In genomic region chr20:44646023-44646640, GRCh38 we compare ENCODE assay signal across 2 cellular contexts.
TF ChIP-seq lines count a peak whose summit lies in the region.

No MANE protein-coding gene starts in this region.

TF ChIP-seq in GM23338, 12 proteins besides CTCF, POLR2A, EP300 and RAD21 (continued from another document):
- TF ChIP-seq ZNF462 (CRISPR knock-in tag; IDR thresholded peaks at IDR 0.05) (no peak), CREB1 (CRISPR knock-in tag; IDR thresholded peaks at IDR 0.05; ENCODE audit: low read depth) (no peak), REST (IDR thresholded peaks at IDR 0.05; ENCODE audit: unreplicated experiment) (no peak), NANOG (IDR thresholded peaks at IDR 0.05; ENCODE audit: borderline replicate concordance) (no peak), EZH2 (IDR thresholded peaks at IDR 0.05; ENCODE audit: low read depth, unreplicated experiment) (no peak), STAT1 (IDR thresholded peaks at IDR 0.05; ENCODE audit: unreplicated experiment) (no peak), JUNB (IDR thresholded peaks at IDR 0.05; ENCODE audit: unreplicated experiment) (no peak)
TF ChIP-seq in GM23338: peak in this region for 0.

TF ChIP-seq in SK-N-SH treated with all-trans-retinoic acid at 6 μM for 48 hours, 23 proteins besides CTCF, POLR2A, EP300 and RAD21 (continued from another document):
- no peak for TF ChIP-seq POU6F1 (CRISPR knock-in tag; IDR thresholded peaks at IDR 0.05; ENCODE audit: borderline replicate concordance, low read depth)
- no peak for TF ChIP-seq ZFP30 (CRISPR knock-in tag; IDR thresholded peaks at IDR 0.05)
- TF ChIP-seq ZC3H10 (CRISPR knock-in tag; IDR thresholded peaks at IDR 0.05) = no peak
- no peak for TF ChIP-seq PATZ1 (CRISPR knock-in tag; IDR thresholded peaks at IDR 0.05; ENCODE audit: borderline replicate concordance)
- no peak for TF ChIP-seq ZNF70 (CRISPR knock-in tag; IDR thresholded peaks at IDR 0.05)
- no peak for TF ChIP-seq TCF4 (CRISPR knock-in tag; IDR thresholded peaks at IDR 0.05; ENCODE audit: borderline replicate concordance)
- no peak for TF ChIP-seq OSR1 (CRISPR knock-in tag; IDR thresholded peaks at IDR 0.05)
- no peak for TF ChIP-seq ARNTL (CRISPR knock-in tag; IDR thresholded peaks at IDR 0.05; ENCODE audit: borderline replicate concordance, low read depth)
